ENCODE assay signal across 28 cellular contexts in genomic region chrX:3567681-3568080, GRCh38.
DNase-seq lines count a peak whose midpoint lies in the region; ATAC-seq, FAIRE-seq and TF ChIP-seq lines count a peak whose summit lies in the region.
"Had no signal": no experiment of that assay in that cellular context is flagged by ENCODE, and none has a peak within 500 bp of the region (broad histone marks: within the 10 kb centered on the region; RNA-seq: fewer than 3 reads in every experiment).

No MANE protein-coding gene starts in this region.

- no peak overlapping the region for H4K8ac ChIP-seq in H1 (ENCODE audit: extremely low read depth, insufficient read depth, low read length)

- H2BK120ac ChIP-seq in H1 (replicated peaks; ENCODE audit: low read depth, low read length): no peak overlapping the region

- no peaks in the 10 kb centered on the region for H3K23me2 ChIP-seq in H1 (ENCODE audit: low read depth, low read length)

- WGBS in H1 (ENCODE audit: extremely low coverage in 1 of 2, insufficient coverage in 1 of 2, insufficient read length in 1 of 2, insufficient replicate concordance in 2 of 2, low coverage in 1 of 2, low lambda C conversion rate in 2 of 2, missing lambda C conversion rate in 1 of 2), 2 experiments: 92% methylated on average over 3 of the region's 3 CpGs; no CpG with 5 or more reads in 1 of the 2 experiments

- no peak for TF ChIP-seq POLR2A in H1 (IDR thresholded peaks at IDR 0.05; ENCODE audit: control extremely low read depth in 1 of 2, low read depth in 2 of 2, low read length in 2 of 2)

- H3K14ac ChIP-seq in H1 (ENCODE audit: insufficient read length): no peak overlapping the region

- no peak for TF ChIP-seq EP300 in H1 (IDR thresholded peaks at IDR 0.05; ENCODE audit: borderline replicate concordance in 1 of 2, low read depth in 2 of 2, low read length in 2 of 2)

- H3K9me3 Mint-ChIP-seq in activated CD4-positive, alpha-beta T cell treated with anti-CD3 and anti-CD28 coated beads, Interleukin-2, amount 10 ng/mL, durations not matched to agents 24 days and 14 days: no peaks in the 10 kb centered on the region
- no peaks in the 10 kb centered on the region for H3K9me3 Mint-ChIP-seq in activated T-helper 1 cell treated with anti-CD3 and anti-CD28 coated beads, Interleukin-12 subunit alpha, Interleukin-12 subunit beta, Interleukin-2, Interleukin-4 antibody, amounts not matched to agents 30 ng/mL and 10 ng/mL and 1 ng/mL, durations not matched to agents 14 hours and 24 hours and 36 hours
- H3K9me3 Mint-ChIP-seq: CD8-positive, alpha-beta T cell had no signal

- H3K36me3 ChIP-seq in H1 (ENCODE audit: control insufficient read depth in 2 of 4, insufficient read depth in 4 of 4, low read length in 3 of 4): no peaks in the 10 kb centered on the region
- H3K36me3 ChIP-seq: SJCRH30 had no signal

- H3K4me3 ChIP-seq in H1 (ENCODE audit: extremely low read depth in 1 of 4, insufficient read depth in 2 of 4, low read depth in 3 of 4, low read length in 4 of 4): no peak overlapping the region
- H3K4me3 ChIP-seq: SJCRH30 had no signal

- no peak overlapping the region for H3K56ac ChIP-seq in H1 (replicated peaks; ENCODE audit: insufficient read length, low read depth, low read length)

- intact Hi-C loops in activated CD4-positive, alpha-beta T cell treated with anti-CD3 and anti-CD28 coated beads, Interleukin-2, amount 10 ng/mL, durations not matched to agents 24 days and 14 days (cut with micrococcal nuclease): no loop called here
- intact Hi-C loops in activated T-helper 1 cell treated with anti-CD3 and anti-CD28 coated beads, Interleukin-12 subunit alpha, Interleukin-12 subunit beta, Interleukin-2, Interleukin-4 antibody, amounts not matched to agents 30 ng/mL and 10 ng/mL and 1 ng/mL, durations not matched to agents 14 hours and 24 hours and 36 hours (cut with micrococcal nuclease): no loop called here

- H3K18ac ChIP-seq in H1 (ENCODE audit: extremely low read depth, low read length): no peak overlapping the region

- H3K79me1 ChIP-seq in H1 (ENCODE audit: low read depth, low read length): no peaks in the 10 kb centered on the region

- TF ChIP-seq RAD21 in H1 (IDR thresholded peaks at IDR 0.05 in 1 of 2, conservative IDR thresholded peaks at IDR 0.05 in 1 of 2; ENCODE audit: low read depth in 2 of 2, low read length in 2 of 2): no peak

- no peak overlapping the region for H2BK12ac ChIP-seq in H1 (ENCODE audit: low read depth, low read length)

- no peak overlapping the region for H2AFZ ChIP-seq in H1 (ENCODE audit: low read length)

- POLR2A ChIA-PET in H1 (lab: Charles Lee; ENCODE audit: partially characterized antibody): interaction anchor here (0.6 kb wide), 1 partner anchor 223 kb away, joined by 3 read pairs; no protein-coding TSS in a partner anchor

- no peaks in the 10 kb centered on the region for H3K27me3 ChIP-seq in H1 (replicated peaks in 1 of 4; ENCODE audit: control insufficient read depth in 3 of 4, extremely low read depth in 1 of 4, insufficient read depth in 3 of 4, low read length in 3 of 4)
- H3K27me3 ChIP-seq: SJCRH30 had no signal

- H4K5ac ChIP-seq in H1 (ENCODE audit: insufficient read length, low read depth, low read length): no peak overlapping the region

- no peak overlapping the region for H3K27ac Mint-ChIP-seq in activated CD4-positive, alpha-beta T cell treated with anti-CD3 and anti-CD28 coated beads, Interleukin-2, amount 10 ng/mL, durations not matched to agents 24 days and 14 days
- no peak overlapping the region for H3K27ac Mint-ChIP-seq in activated T-helper 1 cell treated with anti-CD3 and anti-CD28 coated beads, Interleukin-12 subunit alpha, Interleukin-12 subunit beta, Interleukin-2, Interleukin-4 antibody, amounts not matched to agents 30 ng/mL and 10 ng/mL and 1 ng/mL, durations not matched to agents 14 hours and 24 hours and 36 hours
- H3K27ac Mint-ChIP-seq: CD8-positive, alpha-beta T cell; IgD-negative memory B cell had no signal

- no peaks in the 10 kb centered on the region for H3K79me2 ChIP-seq in H1 (ENCODE audit: control insufficient read depth in 1 of 2, insufficient read depth in 2 of 2, low read length in 2 of 2)

- H3K4me1 Mint-ChIP-seq in activated CD4-positive, alpha-beta T cell treated with anti-CD3 and anti-CD28 coated beads, Interleukin-2, amount 10 ng/mL, durations not matched to agents 24 days and 14 days: no peaks in the 10 kb centered on the region
- no peaks in the 10 kb centered on the region for H3K4me1 Mint-ChIP-seq in activated T-helper 1 cell treated with anti-CD3 and anti-CD28 coated beads, Interleukin-12 subunit alpha, Interleukin-12 subunit beta, Interleukin-2, Interleukin-4 antibody, amounts not matched to agents 30 ng/mL and 10 ng/mL and 1 ng/mL, durations not matched to agents 14 hours and 24 hours and 36 hours (ENCODE audit: low read depth)
- H3K4me1 Mint-ChIP-seq: IgD-negative memory B cell had no signal

- H2AK5ac ChIP-seq in H1 (ENCODE audit: low read depth, low read length): no peak overlapping the region

- H3K27ac ChIP-seq in H1 (ENCODE audit: low read depth, low read length): no peak overlapping the region
- H3K27ac ChIP-seq: C4-2B, KMS-11, SJCRH30 had no signal

- no peak overlapping the region for H2BK20ac ChIP-seq in H1 (ENCODE audit: low read length)

- no peak overlapping the region for H2BK5ac ChIP-seq in H1 (ENCODE audit: low read depth, low read length)

- no peak overlapping the region for H3K4me3 Mint-ChIP-seq in activated CD4-positive, alpha-beta T cell treated with anti-CD3 and anti-CD28 coated beads, Interleukin-2, amount 10 ng/mL, durations not matched to agents 24 days and 14 days
- no peak overlapping the region for H3K4me3 Mint-ChIP-seq in activated T-helper 1 cell treated with anti-CD3 and anti-CD28 coated beads, Interleukin-12 subunit alpha, Interleukin-12 subunit beta, Interleukin-2, Interleukin-4 antibody, amounts not matched to agents 30 ng/mL and 10 ng/mL and 1 ng/mL, durations not matched to agents 14 hours and 24 hours and 36 hours
- H3K4me3 Mint-ChIP-seq: CD8-positive, alpha-beta T cell; IgD-negative memory B cell had no signal

- no peak for TF ChIP-seq CTCF in H1 (IDR thresholded peaks at IDR 0.05; ENCODE audit: control extremely low read depth in 1 of 3, insufficient read depth in 1 of 3, low read depth in 1 of 3, low read length in 3 of 3)

- no peaks in the 10 kb centered on the region for H3K4me1 ChIP-seq in H1 (replicated peaks in 1 of 4; ENCODE audit: control insufficient read depth in 3 of 4, insufficient read depth in 4 of 4, low read length in 3 of 4)
- H3K4me1 ChIP-seq: Caco-2, SJCRH30 had no signal

- no peaks in the 10 kb centered on the region for H3K36me3 Mint-ChIP-seq in activated CD4-positive, alpha-beta T cell treated with anti-CD3 and anti-CD28 coated beads, Interleukin-2, amount 10 ng/mL, durations not matched to agents 24 days and 14 days (ENCODE audit: low read depth)
- no peaks in the 10 kb centered on the region for H3K36me3 Mint-ChIP-seq in activated T-helper 1 cell treated with anti-CD3 and anti-CD28 coated beads, Interleukin-12 subunit alpha, Interleukin-12 subunit beta, Interleukin-2, Interleukin-4 antibody, amounts not matched to agents 30 ng/mL and 10 ng/mL and 1 ng/mL, durations not matched to agents 14 hours and 24 hours and 36 hours (ENCODE audit: low read depth)
- H3K36me3 Mint-ChIP-seq: CD8-positive, alpha-beta T cell; IgD-negative memory B cell had no signal

- no peak overlapping the region for H2BK15ac ChIP-seq in H1 (ENCODE audit: low read length)

- no peaks in the 10 kb centered on the region for H4K20me1 ChIP-seq in H1 (replicated peaks in 1 of 2; ENCODE audit: control insufficient read depth in 1 of 2, insufficient read depth in 2 of 2, low read length in 2 of 2)

- no peak overlapping the region for H3K4ac ChIP-seq in H1 (replicated peaks; ENCODE audit: insufficient read length, low read depth, low read length)

- H3K9ac ChIP-seq in H1 (replicated peaks in 1 of 4; ENCODE audit: extremely low read depth in 1 of 4, low read depth in 3 of 4, low read length in 3 of 4): no peak overlapping the region
- H3K9ac ChIP-seq: KMS-11 had no signal

- H4K91ac ChIP-seq in H1 (replicated peaks; ENCODE audit: insufficient read length, low read length): no peak overlapping the region

- DNase-seq in EL: peak; percentile 12
- peak; percentile 5 for DNase-seq in M059J (ENCODE audit: low read depth)
- no peak for DNase-seq in H1 (ENCODE audit: low read depth in 1 of 2, low spot score in 2 of 2)
- peak; percentile 22 for DNase-seq in kidney tubule cell (ENCODE audit: low spot score)
- no peak for DNase-seq in activated CD4-positive, alpha-beta T cell treated with anti-CD3 and anti-CD28 coated beads, Interleukin-2, amount 10 ng/mL, durations not matched to agents 24 days and 14 days
- DNase-seq in activated T-helper 1 cell treated with anti-CD3 and anti-CD28 coated beads, Interleukin-12 subunit alpha, Interleukin-12 subunit beta, Interleukin-2, Interleukin-4 antibody, amounts not matched to agents 30 ng/mL and 10 ng/mL and 1 ng/mL, durations not matched to agents 14 hours and 24 hours and 36 hours (ENCODE audit: low spot score): no peak
- DNase-seq: Caco-2; CD8-positive, alpha-beta T cell; H7; NCI-H1092; NCI-H1417 treated with DMSO at 0.1 percent for 48 hours; NCI-H1694 treated with DMSO at 0.1 percent for 48 hours; NCI-H2081 treated with DMSO at 0.1 percent for 48 hours; NCI-H2171; NCI-H446; NCI-H524 treated with DMSO at 0.1 percent for 48 hours; NCI-H82; NK-92 treated with Interleukin-12 subunit alpha and Interleukin-12 subunit beta, amount 100 ng/mL, for 24 hours; PC-3; SJCRH30 had no signal

- CTCF ChIA-PET in H1 (lab: Charles Lee; ENCODE audit: partially characterized antibody): no interaction called here

- H3K9me3 ChIP-seq in H1 (ENCODE audit: insufficient read depth in 2 of 2, low read depth in 1 of 2, low read length in 1 of 2): no peaks in the 10 kb centered on the region
- H3K9me3 ChIP-seq: Caco-2, SJCRH30 had no signal

- no peak overlapping the region for H3K4me2 ChIP-seq in H1 (ENCODE audit: insufficient read depth in 1 of 2, low read depth in 2 of 2, low read length in 2 of 2)
- H3K4me2 ChIP-seq: KMS-11 had no signal

- ATAC-seq in GM19328 (IDR thresholded peaks at IDR 0.05; ENCODE audit: unreplicated experiment) (no peak), HG02885 (IDR thresholded peaks at IDR 0.05; ENCODE audit: poor library complexity, unreplicated experiment) (no peak)
- ATAC-seq: CD8-positive, alpha-beta T cell; PC-3; Right ventricle myocardium inferior; SK-N-SH treated with all-trans-retinoic acid at 6 μM for 48 hours had no signal

- H3K27me3 Mint-ChIP-seq in activated CD4-positive, alpha-beta T cell treated with anti-CD3 and anti-CD28 coated beads, Interleukin-2, amount 10 ng/mL, durations not matched to agents 24 days and 14 days: no peaks in the 10 kb centered on the region
- H3K27me3 Mint-ChIP-seq in activated T-helper 1 cell treated with anti-CD3 and anti-CD28 coated beads, Interleukin-12 subunit alpha, Interleukin-12 subunit beta, Interleukin-2, Interleukin-4 antibody, amounts not matched to agents 30 ng/mL and 10 ng/mL and 1 ng/mL, durations not matched to agents 14 hours and 24 hours and 36 hours (ENCODE audit: insufficient read depth): peaks cover 2% of the 10 kb centered on the region
- H3K27me3 Mint-ChIP-seq: IgD-negative memory B cell had no signal

- FAIRE-seq in H1 (lab: Jason Lieb, UNC): peak; percentile 19
- FAIRE-seq: A204.1 had no signal

- no peak overlapping the region for H3K23ac ChIP-seq in H1 (ENCODE audit: insufficient read length)

TF ChIP-seq in H1, 55 proteins besides CTCF, POLR2A, EP300 and RAD21 (continues in another document):
- TF ChIP-seq KDM4A (IDR thresholded peaks at IDR 0.05; ENCODE audit: low read depth, low read length, severe bottlenecking): no peak

Comparison
In these comparisons a context has a peak if more than half of its experiments do, and no peak if none do; other contexts are left out.
1. DNase-seq: peak in EL (single experiment), M059J (single experiment) and kidney tubule cell (single experiment); none in H1 (0 of 2), activated CD4-positive, alpha-beta T cell treated with anti-CD3 and anti-CD28 coated beads, Interleukin-2, amount 10 ng/mL, durations not matched to agents 24 days and 14 days (single experiment) and activated T-helper 1 cell treated with anti-CD3 and anti-CD28 coated beads, Interleukin-12 subunit alpha, Interleukin-12 subunit beta, Interleukin-2, Interleukin-4 antibody, amounts not matched to agents 30 ng/mL and 10 ng/mL and 1 ng/mL, durations not matched to agents 14 hours and 24 hours and 36 hours (single experiment).